9 cellular contexts compared by ENCODE assay signal in genomic region chr22:50192056-50192824, GRCh38. TPM values are rescaled to one million over a fixed set of nuclear protein-coding genes. Genes with fewer than 3 reads are reported as not detected.
A peak's percentile ranks its signal among the peaks of the same experiment; 100 is the strongest.
DNase-seq lines count a peak whose midpoint lies in the region; ATAC-seq and TF ChIP-seq lines count a peak whose summit lies in the region.
"Had no signal": no experiment of that assay in that cellular context is flagged by ENCODE, and none has a peak within 500 bp of the region (broad histone marks: within the 10 kb centered on the region; RNA-seq: fewer than 3 reads in every experiment).

No MANE protein-coding gene starts in this region.

- H3K79me2 ChIP-seq in hepatocyte: peaks cover 46% of the 10 kb centered on the region

- no peak for DNase-seq in heart right ventricle
- no peak for DNase-seq in Right ventricle myocardium superior
- DNase-seq in T-helper 17 cell: no peak
- no peak for DNase-seq in hepatocyte (ENCODE audit: low spot score)
- no peak for DNase-seq in upper lobe of right lung
- no peak for DNase-seq in glomerular visceral epithelial cell (ENCODE audit: extremely low spot score)
- DNase-seq in OCI-M1 (lab: John Stamatoyannopoulos, UW): no peak
- DNase-seq: mesendoderm had no signal

- no peaks in the 10 kb centered on the region for H3K9me3 ChIP-seq in heart right ventricle
- no peaks in the 10 kb centered on the region for H3K9me3 ChIP-seq in T-helper 17 cell (ENCODE audit: control insufficient read depth, low read length, poor library complexity, severe bottlenecking)
- H3K9me3 ChIP-seq in hepatocyte (ENCODE audit: low read depth): no peaks in the 10 kb centered on the region
- H3K9me3 ChIP-seq in upper lobe of right lung: no peaks in the 10 kb centered on the region

- H3K4me2 ChIP-seq in hepatocyte: peak overlapping the region; percentile 80

- H3K4me3 ChIP-seq in heart right ventricle (peak overlapping the region in 1 of 10 donors; percentile 63), hepatocyte (no peak overlapping the region), upper lobe of right lung (no peak overlapping the region)

- H3K4me3 Mint-ChIP-seq in T-helper 17 cell: peak overlapping the region; percentile 95

- H3K27ac Mint-ChIP-seq in T-helper 17 cell: peak overlapping the region; percentile 99

- no peaks in the 10 kb centered on the region for H3K36me3 Mint-ChIP-seq in T-helper 17 cell (ENCODE audit: low read depth)

- intact Hi-C loops in heart right ventricle (cut with DNase I) (loop anchor here in 1 of 10 donors (10.0 kb wide), 1 partner anchor 267 kb away; no protein-coding TSS in a partner anchor), Right ventricle myocardium superior (cut with DNase I) (no loop called here), upper lobe of right lung (cut with DNase I) (no loop called here)

- no peaks in the 10 kb centered on the region for H4K20me1 ChIP-seq in hepatocyte (ENCODE audit: insufficient read depth, poor library complexity, severe bottlenecking)

- H3K27me3 ChIP-seq in heart right ventricle: no peaks in the 10 kb centered on the region
- H3K27me3 ChIP-seq in hepatocyte: no peaks in the 10 kb centered on the region
- no peaks in the 10 kb centered on the region for H3K27me3 ChIP-seq in upper lobe of right lung

- ATAC-seq in heart right ventricle (no peak), Right ventricle myocardium superior (ENCODE audit: poor library complexity) (no peak), T-helper 17 cell (no peak), upper lobe of right lung (no peak), GM21529 (IDR thresholded peaks at IDR 0.05; ENCODE audit: unreplicated experiment) (no peak)

- H3K9me2 ChIP-seq in hepatocyte (replicated peaks; ENCODE audit: insufficient read depth): no peaks in the 10 kb centered on the region

- no peaks in the 10 kb centered on the region for H3K27me3 Mint-ChIP-seq in T-helper 17 cell

- H3K4me1 ChIP-seq in heart right ventricle (peaks cover 10 to 58% (median 35%) of the 10 kb centered on the region in 9 donors), hepatocyte (ENCODE audit: insufficient read depth) (peaks cover 36% of the 10 kb centered on the region), upper lobe of right lung (peaks cover 44% of the 10 kb centered on the region)

- no peak overlapping the region for H2AFZ ChIP-seq in hepatocyte

- H3K36me3 ChIP-seq in heart right ventricle (peaks cover 0 to 50% (median 2%) of the 10 kb centered on the region in 9 donors), hepatocyte (replicated peaks; ENCODE audit: insufficient read depth, low read depth) (no peaks in the 10 kb centered on the region), upper lobe of right lung (peaks cover 33% of the 10 kb centered on the region)

- 81 to 87% methylated on average over 26 of the region's 26 CpGs for WGBS in heart right ventricle, 2 donors
- WGBS in hepatocyte (ENCODE audit: low lambda C conversion rate, missing lambda C conversion rate): 87% methylated on average over 26 of the region's 26 CpGs

- TF ChIP-seq CTCF in heart right ventricle (IDR thresholded peaks at IDR 0.05): no peak
- TF ChIP-seq CTCF in hepatocyte (IDR thresholded peaks at IDR 0.05; ENCODE audit: poor library complexity): no peak
- TF ChIP-seq CTCF in upper lobe of right lung (IDR thresholded peaks at IDR 0.05): no peak

- H3K4me1 Mint-ChIP-seq in T-helper 17 cell: peaks cover 31% of the 10 kb centered on the region

- H3K27ac ChIP-seq in heart right ventricle: peak overlapping the region in 6 of 10 donors; percentile 19 to 97 (median 40)
- H3K27ac ChIP-seq in hepatocyte: no peak overlapping the region
- H3K27ac ChIP-seq in upper lobe of right lung: peak overlapping the region; percentile 89

RNA-seq across cellular contexts. Expression of gene TRABD, which starts 6.5 kb away (rescaled TPM):
- total RNA-seq in heart right ventricle (10 to 100 TPM; 13.6 to 24.9 (median 16.4) TPM), Right ventricle myocardium superior (22.0 TPM), T-helper 17 cell (100 to 1,000 TPM; 141 to 158 TPM), hepatocyte (25.4 and 25.9 TPM in 2 replicates), upper lobe of right lung (36.5 TPM)
- polyA plus RNA-seq in heart right ventricle (10 to 100 TPM; 31.6 to 40.8 TPM), hepatocyte (62.3 and 70.5 TPM in 2 replicates)

RNA-seq across cellular contexts. Expression of gene SELENOO, which starts 8.6 kb away (rescaled TPM):
- total RNA-seq in heart right ventricle (10 to 100 TPM in 9 of 10 donors, 1 to 10 TPM in 1; 9.6 to 24.6 (median 11.9) TPM), Right ventricle myocardium superior (15.6 TPM), T-helper 17 cell (10 to 100 TPM; 27.4 to 29.5 TPM), hepatocyte (27.3 and 31.6 TPM in 2 replicates), upper lobe of right lung (17.6 TPM)
- polyA plus RNA-seq in heart right ventricle (10 to 100 TPM; 22.6 to 29.8 TPM), hepatocyte (35.2 and 37.7 TPM in 2 replicates)

RNA-seq across cellular contexts. Expression of gene PANX2, which starts 21.7 kb away (rescaled TPM):
- total RNA-seq in heart right ventricle: under 1 TPM in 7 of 10 donors, not detected in 3; 0.15 to 0.61 (median 0.22) TPM
- under 1 TPM; 0.07 to 0.09 TPM for polyA plus RNA-seq in heart right ventricle
- total RNA-seq in Right ventricle myocardium superior: 0.43 TPM
- total RNA-seq in T-helper 17 cell: under 1 TPM in 1 of 2 donors, not detected in 1; 0.29 TPM
- total RNA-seq in hepatocyte: 0.60 and 2.1 TPM in 2 replicates
- polyA plus RNA-seq in hepatocyte: 0.44 and 1.2 TPM in 2 replicates
- total RNA-seq in upper lobe of right lung: 3.0 TPM

RNA-seq across cellular contexts. Expression of gene TUBGCP6, which starts 52.6 kb away (rescaled TPM):
- total RNA-seq in heart right ventricle (10 to 100 TPM; 15.5 to 23.3 (median 18.5) TPM), Right ventricle myocardium superior (14.1 TPM), T-helper 17 cell (100 to 1,000 TPM; 110 to 122 TPM), hepatocyte (14.0 and 26.2 TPM in 2 replicates), upper lobe of right lung (51.3 TPM)
- polyA plus RNA-seq in heart right ventricle (10 to 100 TPM; 14.2 to 40.7 TPM), hepatocyte (31.5 and 44.1 TPM in 2 replicates)

RNA-seq across cellular contexts. Expression of gene HDAC10, which starts 58.8 kb away (rescaled TPM):
- 10 to 100 TPM in 6 of 10 donors, 1 to 10 TPM in 4; 7.1 to 16.7 (median 10.3) TPM for total RNA-seq in heart right ventricle
- 10 to 100 TPM in 1 of 2 donors, 1 to 10 TPM in 1; 7.9 to 20.3 TPM for polyA plus RNA-seq in heart right ventricle
- total RNA-seq in Right ventricle myocardium superior: 12.0 TPM
- total RNA-seq in T-helper 17 cell: 100 to 1,000 TPM in 1 of 2 donors, 10 to 100 TPM in 1; 95.5 to 105 TPM
- total RNA-seq in hepatocyte: 21.5 and 23.8 TPM in 2 replicates
- polyA plus RNA-seq in hepatocyte: 30.2 and 40.5 TPM in 2 replicates
- total RNA-seq in upper lobe of right lung: 48.9 TPM
